22 cellular contexts compared by ENCODE assay signal in the genomic region with DNA sequence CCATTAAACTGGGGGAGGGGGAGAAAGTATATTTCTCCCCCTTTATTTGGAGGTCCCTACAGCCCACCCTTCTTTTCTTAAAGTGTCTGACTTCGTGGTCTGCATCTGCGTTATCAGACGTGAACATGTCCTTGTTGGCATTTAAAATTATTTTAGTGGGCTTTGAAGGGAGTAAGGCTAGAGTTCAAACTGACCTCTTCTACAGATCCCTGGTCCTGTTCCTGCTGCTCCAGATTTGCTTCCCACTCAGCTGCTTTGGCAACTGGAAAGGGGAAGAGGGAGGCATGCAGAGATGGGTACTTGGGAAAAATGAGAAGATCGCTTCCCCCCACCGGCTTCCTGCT. TPM values are rescaled to one million over a fixed set of nuclear protein-coding genes. Genes with fewer than 3 reads are reported as not detected.
DNase-seq lines count a peak whose midpoint lies in the region; ATAC-seq and TF ChIP-seq lines count a peak whose summit lies in the region.
"Had no signal": no experiment of that assay in that cellular context is flagged by ENCODE, and none has a peak within 500 bp of the region (broad histone marks: within the 10 kb centered on the region; RNA-seq: fewer than 3 reads in every experiment).

No MANE protein-coding gene starts in this region.

- H3K4me1 Mint-ChIP-seq in IgD-negative memory B cell (peaks cover 3 to 6% (median 4%) of the 10 kb centered on the region in 3 donors), endodermal cell (peaks cover 25% of the 10 kb centered on the region), neural progenitor cell (peaks cover 30% of the 10 kb centered on the region)
- H3K4me1 Mint-ChIP-seq: activated T-helper 17 cell treated with anti-CD3 and anti-CD28 coated beads, Interleukin-2, amount 50 U/mL, for 72 hours had no signal

- H3K9me3 ChIP-seq in ES-I3 (ENCODE audit: control insufficient read depth, insufficient read depth, low read length) (no peaks in the 10 kb centered on the region), endodermal cell (ENCODE audit: control insufficient read depth, low read length) (no peaks in the 10 kb centered on the region), neural progenitor cell (ENCODE audit: low read depth) (no peaks in the 10 kb centered on the region), left lung (no peaks in the 10 kb centered on the region)
- H3K9me3 ChIP-seq: adrenal gland, tibial nerve had no signal

- peaks cover 80% of the 10 kb centered on the region for H4K20me1 ChIP-seq in neural progenitor cell (ENCODE audit: low read depth)

- peak overlapping the region; percentile 95 for H3K4me2 ChIP-seq in neural progenitor cell

- H3K9ac ChIP-seq in ES-I3 (ENCODE audit: low read depth, low read length) (peak overlapping the region; percentile 41; the same call in 1 of the 2 replicates), endodermal cell (ENCODE audit: extremely low read depth, low read length, poor library complexity, severe bottlenecking) (no peak overlapping the region), neural progenitor cell (no peak overlapping the region)
- H3K9ac ChIP-seq: GM23248 had no signal

- H3K27ac ChIP-seq in endodermal cell (ENCODE audit: low read depth, low read length) = no peak overlapping the region
- H3K27ac ChIP-seq in neural progenitor cell = no peak overlapping the region
- no peak overlapping the region for H3K27ac ChIP-seq in left lung
- H3K27ac ChIP-seq: adrenal gland, esophagus muscularis mucosa, GM23248, tibial nerve had no signal

- intact Hi-C loops in left colon (cut with DNase I, micrococcal nuclease) (no loop called here), left lung (cut with DNase I) (no loop called here)

- no peaks in the 10 kb centered on the region for H3K79me2 ChIP-seq in neural progenitor cell (ENCODE audit: low read depth)

- H3K9me3 Mint-ChIP-seq in IgD-negative memory B cell (peaks cover 0 to 15% (median 0%) of the 10 kb centered on the region in 3 donors), endodermal cell (no peaks in the 10 kb centered on the region), neural progenitor cell (peaks cover 2% of the 10 kb centered on the region)
- H3K9me3 Mint-ChIP-seq: activated T-helper 17 cell treated with anti-CD3 and anti-CD28 coated beads, Interleukin-2, amount 50 U/mL, for 72 hours; CD4-positive, alpha-beta T cell; stimulated activated effector memory CD8-positive, alpha-beta T cell treated with anti-CD3 and anti-CD28 coated beads, Interleukin-12 subunit alpha, Interleukin-12 subunit beta, amount 100 ng/mL, for 72 hours; T-helper 1 cell treated with Interleukin-12 subunit alpha and Interleukin-12 subunit beta and Interleukin-4 antibody, amounts not matched to agents 30 μg/mL and 1 μg/mL, for 36 hours had no signal

- peaks cover 64% of the 10 kb centered on the region for H3K27me3 Mint-ChIP-seq in IgD-negative memory B cell
- H3K27me3 Mint-ChIP-seq in endodermal cell (ENCODE audit: insufficient read depth) = peaks cover 100% of the 10 kb centered on the region
- H3K27me3 Mint-ChIP-seq in neural progenitor cell (ENCODE audit: insufficient read depth, low read depth) = peaks cover 83% of the 10 kb centered on the region

- H3K36me3 Mint-ChIP-seq in IgD-negative memory B cell (no peaks in the 10 kb centered on the region), endodermal cell (ENCODE audit: low read depth) (no peaks in the 10 kb centered on the region), neural progenitor cell (no peaks in the 10 kb centered on the region)
- H3K36me3 Mint-ChIP-seq: stimulated activated effector memory CD8-positive, alpha-beta T cell treated with anti-CD3 and anti-CD28 coated beads, Interleukin-12 subunit alpha, Interleukin-12 subunit beta, amount 100 ng/mL, for 72 hours had no signal

- 4% methylated on average over 5 of the region's 5 CpGs; no CpG with 5 or more reads in 1 of the 2 experiments for WGBS in endodermal cell (ENCODE audit: insufficient coverage in 1 of 2, insufficient read length in 1 of 2), 2 experiments

- peaks cover 46% of the 10 kb centered on the region for H3F3A ChIP-seq in neural progenitor cell (ENCODE audit: low read depth)

- ATAC-seq in left colon (no peak), left lung (no peak), GM18861 (IDR thresholded peaks at IDR 0.05; ENCODE audit: unreplicated experiment) (no peak)
- ATAC-seq: activated T-helper 17 cell treated with anti-CD3 and anti-CD28 coated beads, Interleukin-2, amount 50 U/mL, for 72 hours had no signal

- H3K4me1 ChIP-seq in ES-I3 (ENCODE audit: insufficient read depth, low read length) (peaks cover 11% of the 10 kb centered on the region), endodermal cell (ENCODE audit: control insufficient read depth, insufficient read depth, low read length) (peaks cover 9% of the 10 kb centered on the region), neural progenitor cell (peaks cover 56% of the 10 kb centered on the region), left lung (peaks cover 4 to 10% of the 10 kb centered on the region in 2 donors)

- H3K27me3 ChIP-seq in endodermal cell (ENCODE audit: control insufficient read depth, insufficient read depth, low read length, poor library complexity, severe bottlenecking) = peaks cover 100% of the 10 kb centered on the region
- H3K27me3 ChIP-seq in neural progenitor cell = peaks cover 100% of the 10 kb centered on the region
- peaks cover 97 to 100% of the 10 kb centered on the region in 2 donors for H3K27me3 ChIP-seq in left lung

- H3K4me3 ChIP-seq in endodermal cell (ENCODE audit: low read length) (peak overlapping the region; percentile 68), neural progenitor cell (peak overlapping the region; percentile 50), left lung (no peak overlapping the region)
- H3K4me3 ChIP-seq: adrenal gland, GM23248 had no signal

- H3K36me3 ChIP-seq in ES-I3 (ENCODE audit: insufficient read depth, low read length) = no peaks in the 10 kb centered on the region
- no peaks in the 10 kb centered on the region for H3K36me3 ChIP-seq in endodermal cell (ENCODE audit: control insufficient read depth, insufficient read depth, low read length)
- H3K36me3 ChIP-seq in neural progenitor cell = no peaks in the 10 kb centered on the region
- no peaks in the 10 kb centered on the region for H3K36me3 ChIP-seq in left lung
- H3K36me3 ChIP-seq: adrenal gland, esophagus muscularis mucosa, tibial nerve had no signal

- TF ChIP-seq CTCF in endodermal cell (conservative IDR thresholded peaks at IDR 0.05) (peak; percentile 43), neural progenitor cell (IDR thresholded peaks at IDR 0.05) (no peak), left lung (IDR thresholded peaks at IDR 0.05) (no peak)

- DNase-seq in endodermal cell (no peak), neural progenitor cell (ENCODE audit: low spot score) (no peak), NCI-H1930 (lab: John Stamatoyannopoulos, UW) (no peak), left colon (no peak), left lung (no peak)
- DNase-seq: adrenal gland; caudate nucleus; CD4-positive, alpha-beta T cell; naive thymus-derived CD8-positive, alpha-beta T cell; NCI-H2029 treated with DMSO at 0.1 percent for 48 hours; Right ventricle myocardium superior had no signal

- H3K4me3 Mint-ChIP-seq in IgD-negative memory B cell = peak overlapping the region in 2 of 4 donors; percentile 35 to 72
- peak overlapping the region; percentile 44 for H3K4me3 Mint-ChIP-seq in endodermal cell
- H3K4me3 Mint-ChIP-seq in neural progenitor cell = peak overlapping the region; percentile 80
- H3K4me3 Mint-ChIP-seq: activated T-helper 17 cell treated with anti-CD3 and anti-CD28 coated beads, Interleukin-2, amount 50 U/mL, for 72 hours; CD4-positive, alpha-beta T cell; stimulated activated effector memory CD8-positive, alpha-beta T cell treated with anti-CD3 and anti-CD28 coated beads, Interleukin-12 subunit alpha, Interleukin-12 subunit beta, amount 100 ng/mL, for 72 hours; T-helper 1 cell treated with Interleukin-12 subunit alpha and Interleukin-12 subunit beta and Interleukin-4 antibody, amounts not matched to agents 30 μg/mL and 1 μg/mL, for 36 hours had no signal

- no peak overlapping the region for H2AFZ ChIP-seq in neural progenitor cell (replicated peaks)
- H2AFZ ChIP-seq: GM23248 had no signal

- H3K27ac Mint-ChIP-seq in IgD-negative memory B cell = peak overlapping the region; percentile 28 to 76 (median 55)
- no peak overlapping the region for H3K27ac Mint-ChIP-seq in endodermal cell
- H3K27ac Mint-ChIP-seq in neural progenitor cell = no peak overlapping the region
- H3K27ac Mint-ChIP-seq: activated T-helper 17 cell treated with anti-CD3 and anti-CD28 coated beads, Interleukin-2, amount 50 U/mL, for 72 hours; CD4-positive, alpha-beta T cell; stimulated activated effector memory CD8-positive, alpha-beta T cell treated with anti-CD3 and anti-CD28 coated beads, Interleukin-12 subunit alpha, Interleukin-12 subunit beta, amount 100 ng/mL, for 72 hours; T-helper 1 cell treated with Interleukin-12 subunit alpha and Interleukin-12 subunit beta and Interleukin-4 antibody, amounts not matched to agents 30 μg/mL and 1 μg/mL, for 36 hours had no signal

RNA-seq across cellular contexts. Expression of a gene that starts 0.6 kb away (rescaled TPM):
- not detected for polyA plus RNA-seq in IgD-negative memory B cell
- total RNA-seq in endodermal cell (not detected), neural progenitor cell (ENCODE audit: low replicate concordance) (1.4 and 1.7 TPM in 2 replicates), left colon (not detected), left lung (not detected)
- polyA plus RNA-seq in endodermal cell (2013, experiment 1 of 2) = 0.75 TPM
- polyA plus RNA-seq in endodermal cell (2013, experiment 2 of 2) = 0.37 TPM
- total RNA-seq: activated CD8-positive, alpha-beta memory T cell treated with anti-CD3 and anti-CD28 coated beads for 36 hours; activated T-helper 17 cell treated with anti-CD3 and anti-CD28 coated beads, Interleukin-2, amount 50 U/mL, for 72 hours; adrenal gland; CD4-positive, alpha-beta T cell; esophagus muscularis mucosa; GM23248; IMR-90; naive thymus-derived CD8-positive, alpha-beta T cell; Right ventricle myocardium superior; tibial nerve had no signal
- polyA plus RNA-seq: GM23248; IMR-90; naive thymus-derived CD8-positive, alpha-beta T cell had no signal

RNA-seq across cellular contexts. Expression of a gene that starts 22.5 kb away (rescaled TPM):
- polyA plus RNA-seq in IgD-negative memory B cell = not detected
- total RNA-seq in endodermal cell (1 to 10 TPM in 1 of 2 donors, under 1 TPM in 1; 0.97 to 1.3 TPM), neural progenitor cell (ENCODE audit: low replicate concordance) (3.0 and 6.2 TPM in 2 replicates), left colon (not detected), left lung (not detected)
- polyA plus RNA-seq in endodermal cell (2013, experiment 1 of 2) = 0.89 TPM
- 2.8 TPM for polyA plus RNA-seq in endodermal cell (2013, experiment 2 of 2)
- total RNA-seq: activated CD8-positive, alpha-beta memory T cell treated with anti-CD3 and anti-CD28 coated beads for 36 hours; activated T-helper 17 cell treated with anti-CD3 and anti-CD28 coated beads, Interleukin-2, amount 50 U/mL, for 72 hours; CD4-positive, alpha-beta T cell; GM23248; naive thymus-derived CD8-positive, alpha-beta T cell; Right ventricle myocardium superior had no signal
- polyA plus RNA-seq: GM23248; naive thymus-derived CD8-positive, alpha-beta T cell had no signal

Comparison
In these comparisons a context has a peak if more than half of its experiments do, and no peak if none do; other contexts are left out.
1. H3K27ac Mint-ChIP-seq: peak in IgD-negative memory B cell (3 of 3); none in endodermal cell (single experiment) and neural progenitor cell (single experiment).
2. H3K4me3 ChIP-seq: peak in endodermal cell (single experiment) and neural progenitor cell (single experiment); none in left lung (0 of 2).